In genomic region chr22:37196539-37197450, GRCh38 we compare ENCODE assay signal across 8 cellular contexts. TPM values are rescaled to one million over a fixed set of nuclear protein-coding genes. Genes with fewer than 3 reads are reported as not detected.
DNase-seq lines count a peak whose midpoint lies in the region; FAIRE-seq and TF ChIP-seq lines count a peak whose summit lies in the region.

No MANE protein-coding gene starts in this region.

- peak overlapping the region; percentile 50; the same call in 1 of the 2 replicates for H2BK12ac ChIP-seq in H1 (ENCODE audit: low read depth, low read length)

- H3K9me3 ChIP-seq in H1 (ENCODE audit: insufficient read depth in 2 of 2, low read depth in 1 of 2, low read length in 1 of 2) (peaks cover 4 to 6% of the 10 kb centered on the region in 2 experiments; a peak in 3 of 4 replicates), mucosa of rectum (ENCODE audit: control insufficient read depth in 2 of 2, low read length in 2 of 2) (no peaks in the 10 kb centered on the region)

- no peak overlapping the region for H3K23ac ChIP-seq in H1 (ENCODE audit: insufficient read length)

- peaks cover 0 to 4% of the 10 kb centered on the region in 2 experiments for H4K20me1 ChIP-seq in H1 (replicated peaks in 1 of 2; ENCODE audit: control insufficient read depth in 1 of 2, insufficient read depth in 2 of 2, low read length in 2 of 2)

- no peak overlapping the region for H3K56ac ChIP-seq in H1 (replicated peaks; ENCODE audit: insufficient read length, low read depth, low read length)

- peak; percentile 87 for DNase-seq in AG10803 (ENCODE audit: low read depth)
- peak; percentile 76 for DNase-seq in LNCaP clone FGC (ENCODE audit: low read depth)
- no peak for DNase-seq in H1 (ENCODE audit: low read depth in 1 of 2, low spot score in 2 of 2)
- DNase-seq in NCI-H1436 treated with DMSO at 0.1 percent for 48 hours (lab: John Stamatoyannopoulos, UW), result no peak
- DNase-seq in activated gamma-delta T cell (lab: John Stamatoyannopoulos, UW), result no peak
- no peak for DNase-seq in activated CD8-positive, alpha-beta memory T cell treated with anti-CD3 and anti-CD28 coated beads, Interleukin-2, amount 50 U/mL, for 4 hours
- DNase-seq in GDM1 (lab: John Stamatoyannopoulos, UW), result no peak

- no peaks in the 10 kb centered on the region for H3K79me1 ChIP-seq in H1 (ENCODE audit: low read depth, low read length)

- H3K23me2 ChIP-seq in H1 (ENCODE audit: low read depth, low read length), result peaks cover 5% of the 10 kb centered on the region

- H4K91ac ChIP-seq in H1 (replicated peaks; ENCODE audit: insufficient read length, low read length), result no peak overlapping the region

- H4K5ac ChIP-seq in H1 (ENCODE audit: insufficient read length, low read depth, low read length), result no peak overlapping the region

- no peak overlapping the region for H3K18ac ChIP-seq in H1 (ENCODE audit: extremely low read depth, low read length)

- no peak overlapping the region for H3K4me2 ChIP-seq in H1 (ENCODE audit: insufficient read depth in 1 of 2, low read depth in 2 of 2, low read length in 2 of 2)

- H3K79me2 ChIP-seq in H1 (ENCODE audit: control insufficient read depth in 1 of 2, insufficient read depth in 2 of 2, low read length in 2 of 2), result no peaks in the 10 kb centered on the region

- H3K14ac ChIP-seq in H1 (ENCODE audit: insufficient read length), result no peak overlapping the region

- no peak overlapping the region for H2AFZ ChIP-seq in H1 (ENCODE audit: low read length)

- WGBS in H1 (ENCODE audit: extremely low coverage in 1 of 2, insufficient coverage in 1 of 2, insufficient read length in 1 of 2, insufficient replicate concordance in 2 of 2, low coverage in 1 of 2, low lambda C conversion rate in 2 of 2, missing lambda C conversion rate in 1 of 2), 2 experiments, result 80% methylated on average over 14 of the region's 14 CpGs; no CpG with 5 or more reads in 1 of the 2 experiments

- POLR2A ChIA-PET in H1 (lab: Charles Lee; ENCODE audit: partially characterized antibody), result interaction anchor here (1.2 to 1.7 kb wide), 3 partner anchors 9 to 25 kb away, joined by 3 to 14 read pairs (median 4); partner anchors contain the start of gene C1QTNF6

- H3K27me3 ChIP-seq in H1 (replicated peaks in 1 of 4; ENCODE audit: control insufficient read depth in 3 of 4, extremely low read depth in 1 of 4, insufficient read depth in 3 of 4, low read length in 3 of 4), result no peaks in the 10 kb centered on the region
- H3K27me3 ChIP-seq in mucosa of rectum (ENCODE audit: control insufficient read depth in 2 of 2, insufficient read depth in 2 of 2, low read length in 2 of 2), result no peaks in the 10 kb centered on the region

- no peak overlapping the region for H4K8ac ChIP-seq in H1 (ENCODE audit: extremely low read depth, insufficient read depth, low read length)

- CTCF ChIA-PET in H1 (lab: Charles Lee; ENCODE audit: partially characterized antibody), result interaction anchor here (0.6 to 7.7 kb wide), 30 partner anchors 9 to 260 kb away, joined by 3 to 77 read pairs (median 4); partner anchors contain the start of gene C1QTNF6

- no peak for TF ChIP-seq RAD21 in H1 (IDR thresholded peaks at IDR 0.05 in 1 of 2, conservative IDR thresholded peaks at IDR 0.05 in 1 of 2; ENCODE audit: low read depth in 2 of 2, low read length in 2 of 2)

- H3K4me3 ChIP-seq in AG10803 (ENCODE audit: low read length) (no peak overlapping the region), LNCaP clone FGC (ENCODE audit: low read depth, low read length) (no peak overlapping the region), H1 (ENCODE audit: extremely low read depth in 1 of 4, insufficient read depth in 2 of 4, low read depth in 3 of 4, low read length in 4 of 4) (no peak overlapping the region), mucosa of rectum (ENCODE audit: low read length in 2 of 2) (peak overlapping the region; percentile 22 to 66)

- H2BK120ac ChIP-seq in H1 (replicated peaks; ENCODE audit: low read depth, low read length), result no peak overlapping the region

- TF ChIP-seq EP300 in H1 (IDR thresholded peaks at IDR 0.05; ENCODE audit: borderline replicate concordance in 1 of 2, low read depth in 2 of 2, low read length in 2 of 2), result no peak

- peak; percentile 12 for TF ChIP-seq CTCF in AG10803 (conservative IDR thresholded peaks at IDR 0.05; ENCODE audit: low read length)
- peak; percentile 24; the same call in 1 of the 2 replicates for TF ChIP-seq CTCF in LNCaP clone FGC (IDR thresholded peaks at IDR 0.05; ENCODE audit: control insufficient read depth, extremely low read depth, insufficient read depth)
- no peak for TF ChIP-seq CTCF in H1 (IDR thresholded peaks at IDR 0.05; ENCODE audit: control extremely low read depth in 1 of 3, insufficient read depth in 1 of 3, low read depth in 1 of 3, low read length in 3 of 3)

- FAIRE-seq in H1 (lab: Jason Lieb, UNC), result no peak

- H2BK5ac ChIP-seq in H1 (ENCODE audit: low read depth, low read length), result no peak overlapping the region

- H2BK15ac ChIP-seq in H1 (ENCODE audit: low read length), result no peak overlapping the region

- no peak overlapping the region for H2AK5ac ChIP-seq in H1 (ENCODE audit: low read depth, low read length)

- H3K4me1 ChIP-seq in H1 (replicated peaks in 1 of 4; ENCODE audit: control insufficient read depth in 3 of 4, insufficient read depth in 4 of 4, low read length in 3 of 4), result peaks cover 3 to 19% (median 10%) of the 10 kb centered on the region in 4 experiments; a peak in 5 of 7 replicates
- H3K4me1 ChIP-seq in mucosa of rectum (ENCODE audit: control insufficient read depth in 2 of 2, insufficient read depth in 2 of 2, low read length in 2 of 2), result peaks cover 48 to 55% of the 10 kb centered on the region in 2 donors

- H3K4ac ChIP-seq in H1 (replicated peaks; ENCODE audit: insufficient read length, low read depth, low read length), result no peak overlapping the region

- 0 out of 2 replicates have a peak overlapping the region, but pooled peaks have one; percentile 48 for H2BK20ac ChIP-seq in H1 (ENCODE audit: low read length)

- H3K36me3 ChIP-seq in H1 (ENCODE audit: control insufficient read depth in 2 of 4, insufficient read depth in 4 of 4, low read length in 3 of 4), result no peaks in the 10 kb centered on the region
- H3K36me3 ChIP-seq in mucosa of rectum (ENCODE audit: control insufficient read depth in 2 of 2, insufficient read depth in 2 of 2, low read length in 2 of 2), result no peaks in the 10 kb centered on the region

- H3K27ac ChIP-seq in H1 (ENCODE audit: low read depth, low read length) (no peak overlapping the region), mucosa of rectum (ENCODE audit: low read depth in 2 of 2, low read length in 2 of 2) (peak overlapping the region; percentile 88 to 95)

- no peak overlapping the region; a peak in 1 of 7 replicates for H3K9ac ChIP-seq in H1 (replicated peaks in 1 of 4; ENCODE audit: extremely low read depth in 1 of 4, low read depth in 3 of 4, low read length in 3 of 4)
- peak overlapping the region; percentile 38 to 95 for H3K9ac ChIP-seq in mucosa of rectum (ENCODE audit: low read depth in 1 of 2, low read length in 2 of 2)

- TF ChIP-seq POLR2A in H1 (IDR thresholded peaks at IDR 0.05; ENCODE audit: control extremely low read depth in 1 of 2, low read depth in 2 of 2, low read length in 2 of 2), result no peak

TF ChIP-seq in H1, 55 proteins besides CTCF, POLR2A, EP300 and RAD21 (continues in another document):
- TF ChIP-seq KDM4A (IDR thresholded peaks at IDR 0.05; ENCODE audit: low read depth, low read length, severe bottlenecking), result no peak
- no peak for TF ChIP-seq MAX (IDR thresholded peaks at IDR 0.05)

RNA-seq across cellular contexts. Expression of gene C1QTNF6, which starts 8.7 kb away (rescaled TPM):
- total RNA-seq in H1 (2021; fragmentation: NEBNext Ultra II Directional; extraction: Animal tissue kit (Norgen Biotek cat#: 25700)), result 3.1 and 4.6 TPM in 2 replicates
- 5.9 and 6.5 TPM in 2 replicates for polyA plus RNA-seq in H1 (2011; rRNA removed)
- polyA plus RNA-seq in H1 (2011; cell fraction: cytosol; rRNA removed), result 5.7 TPM
- 17.9 TPM for polyA plus RNA-seq in H1 (2011; cell fraction: nucleus; rRNA removed)
- 4.9 to 6.3 TPM (median 5.5 TPM) in 4 replicates for polyA plus RNA-seq in H1 (2012, experiment 1 of 2)
- 2.6 TPM for polyA plus RNA-seq in H1 (2012, experiment 2 of 2)
- polyA plus RNA-seq in H1 (2013, experiment 1 of 2), result 5.6 TPM
- 6.5 TPM for polyA plus RNA-seq in H1 (2013, experiment 2 of 2)
- 5.3 and 5.7 TPM in 2 replicates for polyA minus RNA-seq in H1 (2011; rRNA and poly(A)+ RNA removed)
- 2.9 TPM for polyA minus RNA-seq in H1 (2011; cell fraction: cytosol; rRNA and poly(A)+ RNA removed)
- polyA minus RNA-seq in H1 (2011; cell fraction: nucleus; rRNA and poly(A)+ RNA removed), result 11.6 TPM

RNA-seq across cellular contexts. Expression of gene SSTR3, which starts 15.5 kb away (rescaled TPM):
- total RNA-seq in H1 (2021; fragmentation: NEBNext Ultra II Directional; extraction: Animal tissue kit (Norgen Biotek cat#: 25700)), result 0.22 and 0.54 TPM in 2 replicates
- polyA plus RNA-seq in H1 (2011; rRNA removed), result 0.61 and 0.77 TPM in 2 replicates
- 0.54 TPM for polyA plus RNA-seq in H1 (2011; cell fraction: cytosol; rRNA removed)
- 0.53 TPM for polyA plus RNA-seq in H1 (2011; cell fraction: nucleus; rRNA removed)
- 0.47 to 1.0 TPM (median 0.80 TPM) in 4 replicates for polyA plus RNA-seq in H1 (2012, experiment 1 of 2)
- 0.73 TPM for polyA plus RNA-seq in H1 (2012, experiment 2 of 2)
- 0.14 TPM for polyA plus RNA-seq in H1 (2013, experiment 1 of 2)
- polyA plus RNA-seq in H1 (2013, experiment 2 of 2), result 0.17 TPM
- polyA minus RNA-seq in H1 (2011; rRNA and poly(A)+ RNA removed), result 0.35 and 1.2 TPM in 2 replicates
- polyA minus RNA-seq in H1 (2011; cell fraction: cytosol; rRNA and poly(A)+ RNA removed), result 0.73 TPM
- 0.50 TPM for polyA minus RNA-seq in H1 (2011; cell fraction: nucleus; rRNA and poly(A)+ RNA removed)

RNA-seq across cellular contexts. Expression of gene IL2RB, which starts 47.1 kb away (rescaled TPM):
- 0.67 and 1.3 TPM in 2 replicates for total RNA-seq in H1 (2021; fragmentation: NEBNext Ultra II Directional; extraction: Animal tissue kit (Norgen Biotek cat#: 25700))
- 0.67 and 1.1 TPM in 2 replicates for polyA plus RNA-seq in H1 (2011; rRNA removed)
- polyA plus RNA-seq in H1 (2011; cell fraction: cytosol; rRNA removed), result 0.48 TPM
- polyA plus RNA-seq in H1 (2011; cell fraction: nucleus; rRNA removed), result 0.96 TPM
- 0.55 to 0.76 TPM (median 0.72 TPM) in 4 replicates for polyA plus RNA-seq in H1 (2012, experiment 1 of 2)
- 0.80 TPM for polyA plus RNA-seq in H1 (2012, experiment 2 of 2)
- polyA plus RNA-seq in H1 (2013, experiment 1 of 2), result 1.6 TPM
- 1.6 TPM for polyA plus RNA-seq in H1 (2013, experiment 2 of 2)
- polyA minus RNA-seq in H1 (2011; rRNA and poly(A)+ RNA removed), result 0.85 and 1.0 TPM in 2 replicates
- polyA minus RNA-seq in H1 (2011; cell fraction: cytosol; rRNA and poly(A)+ RNA removed), result 1.0 TPM
- polyA minus RNA-seq in H1 (2011; cell fraction: nucleus; rRNA and poly(A)+ RNA removed), result 0.60 TPM

RNA-seq across cellular contexts. Expression of gene RAC2, which starts 47.3 kb away (rescaled TPM):
- 2.1 and 2.3 TPM in 2 replicates for total RNA-seq in H1 (2021; fragmentation: NEBNext Ultra II Directional; extraction: Animal tissue kit (Norgen Biotek cat#: 25700))
- 4.3 and 6.1 TPM in 2 replicates for polyA plus RNA-seq in H1 (2011; rRNA removed)
- 1.5 TPM for polyA plus RNA-seq in H1 (2011; cell fraction: cytosol; rRNA removed)
- 6.4 TPM for polyA plus RNA-seq in H1 (2011; cell fraction: nucleus; rRNA removed)
- polyA plus RNA-seq in H1 (2012, experiment 1 of 2), result 1.6 to 3.7 TPM (median 2.8 TPM) in 4 replicates
- 1.8 TPM for polyA plus RNA-seq in H1 (2012, experiment 2 of 2)
- polyA plus RNA-seq in H1 (2013, experiment 1 of 2), result 4.4 TPM
- polyA plus RNA-seq in H1 (2013, experiment 2 of 2), result 4.1 TPM
- 1.7 and 2.9 TPM in 2 replicates for polyA minus RNA-seq in H1 (2011; rRNA and poly(A)+ RNA removed)
- 3.2 TPM for polyA minus RNA-seq in H1 (2011; cell fraction: cytosol; rRNA and poly(A)+ RNA removed)
- polyA minus RNA-seq in H1 (2011; cell fraction: nucleus; rRNA and poly(A)+ RNA removed), result 3.7 TPM

Comparison
In these comparisons a context has a peak if more than half of its experiments do, and no peak if none do; other contexts are left out.
1. DNase-seq: peak in AG10803 (single experiment) and LNCaP clone FGC (single experiment); none in H1 (0 of 2), NCI-H1436 treated with DMSO at 0.1 percent for 48 hours (single experiment), activated gamma-delta T cell (single experiment), activated CD8-positive, alpha-beta memory T cell treated with anti-CD3 and anti-CD28 coated beads, Interleukin-2, amount 50 U/mL, for 4 hours (single experiment) and GDM1 (single experiment).
2. H3K4me3 ChIP-seq: peak in mucosa of rectum (2 of 2); none in AG10803 (single experiment), LNCaP clone FGC (single experiment) and H1 (0 of 4).
3. CTCF ChIP-seq: peak in AG10803 (single experiment) and LNCaP clone FGC (single experiment); none in H1 (0 of 3).
4. H3K9ac ChIP-seq: peak in mucosa of rectum (2 of 2); none in H1 (0 of 4).